In the genomic region with DNA sequence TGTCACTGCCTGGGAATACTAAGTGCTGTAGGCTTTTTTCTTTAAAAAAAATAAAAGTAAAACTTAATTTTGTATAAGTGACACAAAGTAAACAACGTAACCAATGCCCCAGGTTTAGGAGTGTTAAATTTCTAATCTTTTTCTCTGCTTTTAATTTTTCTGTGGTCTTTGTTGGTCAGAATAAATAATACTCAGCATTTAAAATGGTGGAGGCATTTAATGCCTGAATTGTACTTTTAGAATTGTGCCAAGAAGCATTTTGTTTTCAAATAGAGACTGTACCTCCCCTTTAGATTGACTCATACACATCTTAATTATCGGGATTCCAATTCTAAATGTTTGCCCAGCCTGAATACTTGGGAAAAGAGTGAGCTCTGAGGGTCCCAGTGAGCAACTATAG, we compare ENCODE assay signal across 10 cellular contexts. TPM values are rescaled to one million over a fixed set of nuclear protein-coding genes. Genes with fewer than 3 reads are reported as not detected.
A peak's percentile ranks its signal among the peaks of the same experiment; 100 is the strongest.
DNase-seq lines count a peak whose midpoint lies in the region; ATAC-seq, FAIRE-seq and TF ChIP-seq lines count a peak whose summit lies in the region.
"Had no signal": no experiment of that assay in that cellular context is flagged by ENCODE, and none has a peak within 500 bp of the region (broad histone marks: within the 10 kb centered on the region; RNA-seq: fewer than 3 reads in every experiment).

No MANE protein-coding gene starts in this region.

- FAIRE-seq in A549 (lab: Jason Lieb, UNC) = no peak

- TF ChIP-seq POLR2A in A549 (IDR thresholded peaks at IDR 0.05; ENCODE audit: low read length) (no peak), lower leg skin (IDR thresholded peaks at IDR 0.05) (no peak)

- DNase-seq in A549 (ENCODE audit: low read depth in 1 of 2, low spot score in 1 of 2) = no peak
- DNase-seq in HFFc6 = no peak
- peak; percentile 9 for DNase-seq in astrocyte of the hippocampus (ENCODE audit: low read depth, low spot score)
- no peak for DNase-seq in mesothelial cell of epicardium (ENCODE audit: low spot score in 2 of 2, unreplicated experiment in 2 of 2)
- DNase-seq in NCI-H1048 (lab: John Stamatoyannopoulos, UW) = no peak
- DNase-seq in NCI-H774 (lab: John Stamatoyannopoulos, UW) = no peak
- DNase-seq in COR-L47 (lab: John Stamatoyannopoulos, UW) = no peak
- DNase-seq in lower leg skin (ENCODE audit: low spot score in 2 of 2) = no peak
- DNase-seq: MV-4-11; stimulated activated CD4-positive, alpha-beta T cell treated with anti-CD3 and anti-CD28 coated beads, Interleukin-15, amount 100 ng/mL, for 24 hours had no signal

- no peak for TF ChIP-seq RAD21 in A549 (conservative IDR thresholded peaks at IDR 0.05 in 1 of 2, IDR thresholded peaks at IDR 0.05 in 1 of 2)

- peaks cover 6% of the 10 kb centered on the region; the same call in 1 of the 2 replicates for H3K36me3 Mint-ChIP-seq in HFFc6 (ENCODE audit: low read depth)
- H3K36me3 Mint-ChIP-seq in mesothelial cell of epicardium = no peaks in the 10 kb centered on the region

- peak overlapping the region; percentile 86 for H3K4me2 ChIP-seq in A549

- intact Hi-C loops in lower leg skin (cut with DNase I; ENCODE audit: low total_unique reads) = no loop called here

- no peaks in the 10 kb centered on the region for H3K9me3 ChIP-seq in A549

- no peak for TF ChIP-seq EP300 in A549 (IDR thresholded peaks at IDR 0.05)

- CTCF ChIA-PET in A549 (lab: Yijun Ruan, JAX) = interaction anchor here (1.3 kb wide), 1 partner anchor 84 kb away, joined by 3 read pairs; a partner anchor contains a TSS

- H3K4me3 Mint-ChIP-seq in HFFc6 = peak overlapping the region; percentile 92
- H3K4me3 Mint-ChIP-seq in mesothelial cell of epicardium = peak overlapping the region; percentile 96

- H3K4me1 Mint-ChIP-seq in HFFc6 (ENCODE audit: low read depth) = peaks cover 43% of the 10 kb centered on the region
- peaks cover 35% of the 10 kb centered on the region for H3K4me1 Mint-ChIP-seq in mesothelial cell of epicardium

- WGBS in A549 (ENCODE audit: missing lambda C conversion rate) = 63% methylated on average over 2 of the region's 2 CpGs
- 59 to 61% methylated on average over 2 of the region's 2 CpGs for WGBS in lower leg skin, 2 donors

- peaks cover 5% of the 10 kb centered on the region; the same call in 1 of the 2 replicates for H3K27me3 Mint-ChIP-seq in HFFc6 (ENCODE audit: insufficient read depth)
- H3K27me3 Mint-ChIP-seq in mesothelial cell of epicardium (ENCODE audit: low read depth) = no peaks in the 10 kb centered on the region

- TF ChIP-seq CTCF in A549 (IDR thresholded peaks at IDR 0.05) (no peak), HFFc6 (IDR thresholded peaks at IDR 0.05) (no peak), mesothelial cell of epicardium (IDR thresholded peaks at IDR 0.05; ENCODE audit: unreplicated experiment) (no peak), lower leg skin (IDR thresholded peaks at IDR 0.05) (no peak)

- no peak overlapping the region for H3K27ac ChIP-seq in A549

- peak overlapping the region; percentile 74; the same call in 1 of the 3 replicates for H3K4me3 ChIP-seq in A549
- no peak overlapping the region for H3K4me3 ChIP-seq in lower leg skin (ENCODE audit: low read depth, poor library complexity, severe bottlenecking)

- H3K9me3 Mint-ChIP-seq in HFFc6 (no peaks in the 10 kb centered on the region), mesothelial cell of epicardium (no peaks in the 10 kb centered on the region)

- peaks cover 19% of the 10 kb centered on the region for H3K4me1 ChIP-seq in A549

- peak overlapping the region; percentile 49; the same call in 1 of the 2 replicates for H3K27ac Mint-ChIP-seq in HFFc6
- H3K27ac Mint-ChIP-seq in mesothelial cell of epicardium = peak overlapping the region; percentile 68

- ATAC-seq in A549 = no peak

- POLR2A ChIA-PET in A549 (lab: Yijun Ruan, JAX) = no interaction called here

TF ChIP-seq in A549, 52 proteins besides CTCF, POLR2A, EP300 and RAD21:
- TF ChIP-seq CBX8 (IDR thresholded peaks at IDR 0.05) = no peak
- TF ChIP-seq CHD2 (IDR thresholded peaks at IDR 0.05; ENCODE audit: low read length, partially characterized antibody) = no peak
- no peak for TF ChIP-seq MAFK (IDR thresholded peaks at IDR 0.05; ENCODE audit: partially characterized antibody)
- TF ChIP-seq, protein P1, sequence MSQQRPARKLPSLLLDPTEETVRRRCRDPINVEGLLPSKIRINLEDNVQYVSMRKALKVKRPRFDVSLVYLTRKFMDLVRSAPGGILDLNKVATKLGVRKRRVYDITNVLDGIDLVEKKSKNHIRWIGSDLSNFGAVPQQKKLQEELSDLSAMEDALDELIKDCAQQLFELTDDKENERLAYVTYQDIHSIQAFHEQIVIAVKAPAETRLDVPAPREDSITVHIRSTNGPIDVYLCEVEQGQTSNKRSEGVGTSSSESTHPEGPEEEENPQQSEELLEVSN (IDR thresholded peaks at IDR 0.05; ENCODE audit: borderline replicate concordance, low read depth) = no peak
- no peak for TF ChIP-seq EHMT2 (IDR thresholded peaks at IDR 0.05; ENCODE audit: low read depth)
- no peak for TF ChIP-seq NR3C1 (IDR thresholded peaks at IDR 0.05)
- TF ChIP-seq ZFP36 (IDR thresholded peaks at IDR 0.05; ENCODE audit: borderline replicate concordance, partially characterized antibody) = no peak
- no peak for TF ChIP-seq HOXB5 (CRISPR knock-in tag; IDR thresholded peaks at IDR 0.05)
- no peak for TF ChIP-seq MAZ (IDR thresholded peaks at IDR 0.05; ENCODE audit: borderline replicate concordance, low read depth, low read length)
- TF ChIP-seq CEBPB (IDR thresholded peaks at IDR 0.05) = no peak
TF ChIP-seq in A549: peak in this region for 0.

RNA-seq across cellular contexts. Expression of a gene that starts 1.6 kb away (rescaled TPM):
- polyA plus RNA-seq in A549 (2011; rRNA removed) (23.6 and 28.8 TPM in 2 replicates), A549 (2017; fragmentation: RNase III; extraction: RNeasy Plus Mini Kit Qiagen cat#74134 plus additional on column Dnase treatment) (7.5 to 8.4 TPM (median 7.8 TPM) in 3 replicates)
- 4.1 TPM in 2 replicates for polyA plus RNA-seq in A549 (2012; cell fraction: cytosol; rRNA removed)
- polyA plus RNA-seq in A549 (2012; cell fraction: nucleus; rRNA removed) = 3.2 and 3.7 TPM in 2 replicates
- 35.4 and 37.2 TPM in 2 replicates for polyA minus RNA-seq in A549 (2011; rRNA and poly(A)+ RNA removed)
- 10 to 100 TPM; 19.8 to 23.1 (median 21.5) TPM for total RNA-seq in HFFc6 (2021; fragmentation: NEBNext Ultra II Directional; extraction: Animal tissue kit (Norgen Biotek cat#: 25700))
- total RNA-seq in mesothelial cell of epicardium (68.6 to 75.2 TPM (median 74.9 TPM) in 3 replicates), lower leg skin (10 to 100 TPM; 34.7 to 52.4 (median 36.6) TPM)
